Comparison of ENCODE assay signal across 9 cellular contexts in the genomic region with DNA sequence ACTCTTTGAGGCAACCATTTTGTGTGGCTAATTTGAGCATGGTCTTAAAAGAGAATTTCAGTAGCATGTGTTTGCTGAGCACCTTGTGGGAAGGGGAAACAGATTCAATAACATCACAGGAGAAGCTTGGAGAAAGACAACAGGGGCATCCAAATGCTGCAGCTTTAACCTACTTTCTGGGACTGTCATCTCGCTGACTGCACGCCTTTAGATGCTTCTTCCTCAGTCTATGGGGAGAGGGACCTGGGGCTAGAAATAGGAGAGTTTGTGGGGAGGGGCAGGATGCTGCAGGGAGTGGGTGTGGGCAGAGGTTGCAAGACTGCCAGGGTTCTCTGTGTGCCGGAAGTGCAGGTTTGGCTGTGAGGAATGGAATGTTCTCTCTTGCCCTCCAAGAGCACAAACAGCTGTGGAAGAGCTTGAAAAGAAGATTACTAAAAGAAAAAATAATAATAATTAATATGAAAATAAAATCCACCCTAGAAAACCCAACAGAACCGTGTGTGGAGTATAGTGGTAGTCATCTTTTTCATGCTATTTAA.
A peak's percentile ranks its signal among the peaks of the same experiment; 100 is the strongest.
DNase-seq lines count a peak whose midpoint lies in the region; TF ChIP-seq lines count a peak whose summit lies in the region.
"Had no signal": no experiment of that assay in that cellular context is flagged by ENCODE, and none has a peak within 500 bp of the region (broad histone marks: within the 10 kb centered on the region; RNA-seq: fewer than 3 reads in every experiment).

No MANE protein-coding gene starts in this region.

- H3K4me3 ChIP-seq in astrocyte of the spinal cord (ENCODE audit: low read depth, low read length) (no peak overlapping the region), right atrium auricular region (no peak overlapping the region)
- H3K4me3 ChIP-seq: GM12878 had no signal

- H3K36me3 ChIP-seq in right atrium auricular region: no peaks in the 10 kb centered on the region

- H3K4me1 ChIP-seq in right atrium auricular region: peaks cover 0 to 99% of the 10 kb centered on the region in 2 donors

- DNase-seq in EH (ENCODE audit: low read depth): peak; percentile 50
- DNase-seq in astrocyte of the spinal cord (ENCODE audit: low read depth, low spot score): peak; percentile 39
- peak; percentile 73 for DNase-seq in right atrium auricular region (ENCODE audit: low spot score)
- peak; percentile 41 for DNase-seq in renal cortical epithelial cell (ENCODE audit: low read depth)
- DNase-seq in NCI-H1417 (lab: John Stamatoyannopoulos, UW): no peak
- no peak for DNase-seq in NCI-H2081 (lab: John Stamatoyannopoulos, UW)
- no peak for DNase-seq in NCI-H345 (lab: John Stamatoyannopoulos, UW)
- no peak for DNase-seq in SHP77 (lab: John Stamatoyannopoulos, UW)

- no peaks in the 10 kb centered on the region for H3K27me3 ChIP-seq in right atrium auricular region

- peak overlapping the region; percentile 81 to 87 for H3K27ac ChIP-seq in right atrium auricular region

- no peaks in the 10 kb centered on the region for H3K9me3 ChIP-seq in right atrium auricular region

- TF ChIP-seq CTCF in astrocyte of the spinal cord (IDR thresholded peaks at IDR 0.05; ENCODE audit: low read depth, low read length): no peak
- no peak for TF ChIP-seq CTCF in right atrium auricular region (IDR thresholded peaks at IDR 0.05)

- in situ Hi-C loops in astrocyte of the spinal cord (cut with HindIII; ENCODE audit: low sequenced_read_pairs): no loop called here

Comparison
In these comparisons a context has a peak if more than half of its experiments do, and no peak if none do; other contexts are left out.
1. DNase-seq: peak in EH (single experiment), astrocyte of the spinal cord (single experiment), right atrium auricular region (single experiment) and renal cortical epithelial cell (single experiment); none in NCI-H1417 (0 of 3), NCI-H2081 (0 of 2), NCI-H345 (single experiment) and SHP77 (0 of 2).